Comparison of ENCODE assay signal across 8 cellular contexts in the genomic region with DNA sequence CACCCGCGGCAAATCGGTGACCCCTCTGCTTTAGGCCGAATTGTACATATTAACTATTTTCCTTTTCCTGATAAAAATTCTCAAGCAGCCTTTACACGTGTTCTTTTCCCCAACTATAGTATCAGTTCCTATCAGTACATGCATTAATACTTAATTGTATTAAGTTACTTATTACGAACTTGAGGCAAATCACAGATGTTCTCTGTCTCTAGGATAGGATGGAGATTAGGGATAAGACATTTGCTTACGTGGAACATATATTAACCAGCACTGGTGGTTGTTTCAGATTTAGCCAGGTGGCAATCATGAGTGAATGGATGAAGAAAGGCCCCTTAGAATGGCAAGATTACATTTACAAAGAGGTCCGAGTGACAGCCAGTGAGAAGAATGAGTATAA. TPM values are rescaled to one million over a fixed set of nuclear protein-coding genes. Genes with fewer than 3 reads are reported as not detected.
A peak's percentile ranks its signal among the peaks of the same experiment; 100 is the strongest.
DNase-seq lines count a peak whose midpoint lies in the region; ATAC-seq and TF ChIP-seq lines count a peak whose summit lies in the region.

No MANE protein-coding gene starts in this region.

- no peaks in the 10 kb centered on the region for H4K20me1 ChIP-seq in fibroblast of lung (ENCODE audit: control insufficient read depth, extremely low read depth, insufficient read depth, low read length)

- H3K36me3 ChIP-seq in fibroblast of lung (ENCODE audit: control insufficient read depth, insufficient read depth, low read length) (no peaks in the 10 kb centered on the region), gastrocnemius medialis (peaks cover 0 to 22% of the 10 kb centered on the region in 2 donors)

- peak overlapping the region; percentile 99 for H2AFZ ChIP-seq in fibroblast of lung (ENCODE audit: low read length)

- no peaks in the 10 kb centered on the region for H3K9me3 ChIP-seq in fibroblast of lung (ENCODE audit: control insufficient read depth, insufficient read depth, low read depth, low read length)
- no peaks in the 10 kb centered on the region for H3K9me3 ChIP-seq in gastrocnemius medialis

- H3K4me3 ChIP-seq in GM12865 (ENCODE audit: low read depth, low read length) (peak overlapping the region; percentile 97), fibroblast of lung (replicated peaks in 1 of 4; ENCODE audit: control extremely low read depth in 1 of 4, insufficient read depth in 1 of 4, low read depth in 3 of 4, low read length in 4 of 4) (peak overlapping the region; percentile 86 to 99 (median 92)), gastrocnemius medialis (peak overlapping the region; percentile 58 to 89 (median 80))

- TF ChIP-seq CTCF in GM12865 (IDR thresholded peaks at IDR 0.05; ENCODE audit: insufficient read depth, low read depth, low read length, missing control alignments) (no peak), RWPE1 (conservative IDR thresholded peaks at IDR 0.05; ENCODE audit: low read depth) (no peak), fibroblast of lung (conservative IDR thresholded peaks at IDR 0.05 in 1 of 2, IDR thresholded peaks at IDR 0.05 in 1 of 2; ENCODE audit: low read depth in 1 of 2, low read length in 2 of 2) (no peak), gastrocnemius medialis (IDR thresholded peaks at IDR 0.05 in 4 of 5, conservative IDR thresholded peaks at IDR 0.05 in 1 of 5) (no peak)

- H3K27me3 ChIP-seq in fibroblast of lung (ENCODE audit: control insufficient read depth, insufficient read depth, low read length), result no peaks in the 10 kb centered on the region
- H3K27me3 ChIP-seq in gastrocnemius medialis, result no peaks in the 10 kb centered on the region

- no peak for ATAC-seq in gastrocnemius medialis

- CTCF ChIA-PET in RWPE1 (lab: Yijun Ruan, JAX), result no interaction called here

- in situ Hi-C loops in gastrocnemius medialis (cut with MboI; ENCODE audit: low sequenced_read_pairs in 4 of 4), result no loop called here

- peaks cover 4% of the 10 kb centered on the region for H3K4me1 ChIP-seq in fibroblast of lung (ENCODE audit: control insufficient read depth, extremely low read depth, insufficient read depth, low read length)
- peaks cover 9 to 10% of the 10 kb centered on the region in 2 donors for H3K4me1 ChIP-seq in gastrocnemius medialis

- intact Hi-C loops in gastrocnemius medialis (cut with DNase I; ENCODE audit: low total_unique reads), result loop anchor here (1.0 to 2.0 kb wide), 2 partner anchors 27 to 96 kb away; a partner anchor contains a TSS

- H3K4me2 ChIP-seq in fibroblast of lung (ENCODE audit: extremely low read depth, insufficient read depth, low read length), result peak overlapping the region; percentile 99

- H3K79me2 ChIP-seq in fibroblast of lung (ENCODE audit: control insufficient read depth, insufficient read depth, low read length), result peaks cover 8% of the 10 kb centered on the region

- no peak for DNase-seq in GM12865 (ENCODE audit: low read depth)
- DNase-seq in RWPE1 (ENCODE audit: low spot score), result no peak
- DNase-seq in fibroblast of lung (ENCODE audit: low read depth in 2 of 2), result no peak
- DNase-seq in gastrocnemius medialis, result no peak
- DNase-seq in superior temporal gyrus (ENCODE audit: extremely low spot score), result no peak
- DNase-seq in activated CD8-positive, alpha-beta memory T cell treated with anti-CD3 and anti-CD28 coated beads, Interleukin-2, amount 50 U/mL, for 4 hours, result no peak
- DNase-seq in HPDE6-E6E7 (ENCODE audit: extremely low spot score), result no peak
- DNase-seq in occipital lobe (lab: John Stamatoyannopoulos, UW), result no peak

- H3K27ac ChIP-seq in RWPE1 (peak overlapping the region; percentile 65), fibroblast of lung (ENCODE audit: insufficient read depth, low read length) (peak overlapping the region; percentile 88), gastrocnemius medialis (peak overlapping the region; percentile 54 to 81 (median 75))

- TF ChIP-seq POLR2A in gastrocnemius medialis (IDR thresholded peaks at IDR 0.05), result no peak

- POLR2A ChIA-PET in RWPE1 (lab: Yijun Ruan, JAX; ENCODE audit: low non-redundant PET), result no interaction called here

- peak overlapping the region; percentile 63 for H3K9ac ChIP-seq in fibroblast of lung (ENCODE audit: insufficient read depth, low read length)

RNA-seq across cellular contexts. Expression of a gene that starts 0.7 kb away (rescaled TPM):
- total RNA-seq in fibroblast of lung, result 15.0 and 18.7 TPM in 2 replicates
- 8.2 and 12.3 TPM in 2 replicates for polyA plus RNA-seq in fibroblast of lung
- 11.5 and 16.9 TPM in 2 replicates for polyA plus RNA-seq in fibroblast of lung (2012)
- 3.9 TPM in 1 of 2 replicates, not detected in the other for polyA minus RNA-seq in fibroblast of lung (ENCODE audit: low replicate concordance)
- 1 to 10 TPM; 2.0 to 6.2 (median 3.2) TPM for total RNA-seq in gastrocnemius medialis
- total RNA-seq in occipital lobe, result 13.4 TPM

RNA-seq across cellular contexts. Expression of a gene that starts 27.5 kb away (rescaled TPM):
- 69.9 and 118 TPM in 2 replicates for total RNA-seq in fibroblast of lung
- polyA plus RNA-seq in fibroblast of lung, result 193 and 301 TPM in 2 replicates
- polyA plus RNA-seq in fibroblast of lung (2012), result 153 and 213 TPM in 2 replicates
- polyA minus RNA-seq in fibroblast of lung (ENCODE audit: low replicate concordance), result 55.2 and 68.9 TPM in 2 replicates
- total RNA-seq in gastrocnemius medialis, result 10 to 100 TPM; 21.5 to 51.4 (median 34.1) TPM
- total RNA-seq in occipital lobe, result 133 TPM
